19 cellular contexts compared by ENCODE assay signal in the genomic region with DNA sequence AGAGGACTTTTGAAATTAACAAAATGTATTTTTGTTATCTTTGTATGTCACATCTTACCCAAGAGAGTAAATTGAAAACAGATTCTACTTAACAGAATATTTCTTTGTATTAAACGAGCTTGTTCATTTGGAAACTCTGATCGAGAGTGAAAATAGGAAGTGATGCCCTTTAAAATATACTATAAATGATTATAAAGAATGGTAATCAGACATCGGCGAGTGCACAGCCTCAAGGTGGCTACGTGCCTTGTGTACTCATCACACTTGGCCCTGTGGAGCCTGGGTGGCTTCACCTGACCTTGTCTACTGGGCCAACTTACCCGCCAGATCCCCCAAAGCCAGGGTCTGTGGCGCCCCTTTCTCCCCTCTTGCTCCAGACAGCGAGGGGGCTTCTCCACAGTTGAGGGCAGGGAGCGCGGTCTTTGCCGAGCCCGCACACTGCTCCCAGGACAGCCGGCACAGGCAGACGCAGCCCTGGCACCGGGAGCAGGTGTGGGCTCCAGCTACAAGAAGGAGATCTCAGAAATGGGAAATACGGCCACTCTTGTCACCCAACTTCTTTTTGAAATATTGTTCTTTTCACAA.
"Had no signal": no experiment of that assay in that cellular context is flagged by ENCODE, and none has a peak within 500 bp of the region (broad histone marks: within the 10 kb centered on the region; RNA-seq: fewer than 3 reads in every experiment).

No MANE protein-coding gene starts in this region.

- H3K9me3 Mint-ChIP-seq: activated CD4-positive, alpha-beta T cell treated with anti-CD3 and anti-CD28 coated beads, Interleukin-2, amount 10 ng/mL, durations not matched to agents 24 days and 14 days; activated naive CD8-positive, alpha-beta T cell treated with anti-CD3 and anti-CD28 coated beads, Interleukin-2, amount 10 ng/mL, durations not matched to agents 7 days and 5 days; activated T-helper 1 cell treated with anti-CD3 and anti-CD28 coated beads, Interleukin-12 subunit alpha, Interleukin-12 subunit beta, Interleukin-2, Interleukin-4 antibody, amounts not matched to agents 30 ng/mL and 10 ng/mL and 1 ng/mL, durations not matched to agents 14 hours and 24 hours and 36 hours; effector memory CD8-positive, alpha-beta T cell; natural killer cell; T-helper 2 cell treated with Interferon-gamma antibody and Interleukin-4, amounts not matched to agents 5 μg/mL and 100 μg/mL, for 36 hours had no signal

- H3K4me1 Mint-ChIP-seq: activated CD4-positive, alpha-beta T cell treated with anti-CD3 and anti-CD28 coated beads, Interleukin-2, amount 10 ng/mL, durations not matched to agents 24 days and 14 days; natural killer cell had no signal

- H3K27ac Mint-ChIP-seq: activated CD4-positive, alpha-beta T cell treated with anti-CD3 and anti-CD28 coated beads, Interleukin-2, amount 10 ng/mL, durations not matched to agents 24 days and 14 days; activated CD8-positive, alpha-beta T cell treated with anti-CD3 and anti-CD28 coated beads, Interleukin-2, amount 10 ng/mL, durations not matched to agents 7 days and 5 days; activated naive CD8-positive, alpha-beta T cell treated with anti-CD3 and anti-CD28 coated beads, Interleukin-2, amount 10 ng/mL, durations not matched to agents 7 days and 5 days; activated T-helper 1 cell treated with anti-CD3 and anti-CD28 coated beads, Interleukin-12 subunit alpha, Interleukin-12 subunit beta, Interleukin-2, Interleukin-4 antibody, amounts not matched to agents 30 ng/mL and 10 ng/mL and 1 ng/mL, durations not matched to agents 14 hours and 24 hours and 36 hours; effector memory CD8-positive, alpha-beta T cell; natural killer cell; T-helper 2 cell treated with Interferon-gamma antibody and Interleukin-4, amounts not matched to agents 5 μg/mL and 100 μg/mL, for 36 hours had no signal

- H3K4me3 Mint-ChIP-seq: activated CD4-positive, alpha-beta T cell treated with anti-CD3 and anti-CD28 coated beads, Interleukin-2, amount 10 ng/mL, durations not matched to agents 24 days and 14 days; activated CD8-positive, alpha-beta T cell treated with anti-CD3 and anti-CD28 coated beads, Interleukin-2, amount 10 ng/mL, durations not matched to agents 7 days and 5 days; activated naive CD8-positive, alpha-beta T cell treated with anti-CD3 and anti-CD28 coated beads, Interleukin-2, amount 10 ng/mL, durations not matched to agents 7 days and 5 days; activated T-helper 1 cell treated with anti-CD3 and anti-CD28 coated beads, Interleukin-12 subunit alpha, Interleukin-12 subunit beta, Interleukin-2, Interleukin-4 antibody, amounts not matched to agents 30 ng/mL and 10 ng/mL and 1 ng/mL, durations not matched to agents 14 hours and 24 hours and 36 hours; effector memory CD8-positive, alpha-beta T cell; natural killer cell; T-helper 2 cell treated with Interferon-gamma antibody and Interleukin-4, amounts not matched to agents 5 μg/mL and 100 μg/mL, for 36 hours had no signal

- DNase-seq: activated CD4-positive, alpha-beta T cell treated with anti-CD3 and anti-CD28 coated beads, Interleukin-2, amount 10 ng/mL, durations not matched to agents 24 days and 14 days; activated CD4-positive, CD25-positive, alpha-beta regulatory T cell; activated CD8-positive, alpha-beta T cell treated with anti-CD3 and anti-CD28 coated beads, Interleukin-2, amount 10 ng/mL, durations not matched to agents 7 days and 5 days; activated naive CD8-positive, alpha-beta T cell treated with anti-CD3 and anti-CD28 coated beads, Interleukin-2, amount 10 ng/mL, durations not matched to agents 7 days and 5 days; aorta; effector memory CD8-positive, alpha-beta T cell; foreskin keratinocyte; glutamatergic neuron; hypothalamus; kidney glomerular epithelial cell; mesenchymal stem cell; natural killer cell; stimulated activated CD4-positive, alpha-beta T cell treated with anti-CD3 and anti-CD28 coated beads, Interleukin-15, amount 100 ng/mL, for 24 hours; stimulated activated CD4-positive, alpha-beta T cell treated with anti-CD3 and anti-CD28 coated beads, Interleukin-4, amount 100 ng/mL, for 1 hour; stimulated activated naive CD4-positive, alpha-beta T cell treated with Interleukin-2 at 50 U/mL for 16 hours; substantia nigra; transverse colon had no signal

- H3K36me3 Mint-ChIP-seq: activated naive CD8-positive, alpha-beta T cell treated with anti-CD3 and anti-CD28 coated beads, Interleukin-2, amount 10 ng/mL, durations not matched to agents 7 days and 5 days; natural killer cell had no signal

- ATAC-seq: activated CD8-positive, alpha-beta T cell treated with anti-CD3 and anti-CD28 coated beads, Interleukin-2, amount 10 ng/mL, durations not matched to agents 7 days and 5 days; effector memory CD8-positive, alpha-beta T cell; foreskin keratinocyte; natural killer cell had no signal
